Comparison of ENCODE assay signal across 11 cellular contexts in genomic region chr1:54153548-54154439, GRCh38. TPM values are rescaled to one million over a fixed set of nuclear protein-coding genes. Genes with fewer than 3 reads are reported as not detected.
DNase-seq lines count a peak whose midpoint lies in the region; ATAC-seq and TF ChIP-seq lines count a peak whose summit lies in the region.
"Had no signal": no experiment of that assay in that cellular context is flagged by ENCODE, and none has a peak within 500 bp of the region (broad histone marks: within the 10 kb centered on the region; RNA-seq: fewer than 3 reads in every experiment).

No MANE protein-coding gene starts in this region.

- intact Hi-C loops in Right ventricle myocardium inferior (cut with DNase I), result no loop called here
- intact Hi-C loops in cardiac septum (cut with DNase I), result no loop called here

- ATAC-seq in Right ventricle myocardium inferior (peak; percentile 88), left lobe of liver (peak; percentile 98), HG03442 (IDR thresholded peaks at IDR 0.05; ENCODE audit: unreplicated experiment) (no peak), GM18868 (IDR thresholded peaks at IDR 0.05; ENCODE audit: unreplicated experiment) (no peak)
- ATAC-seq: activated T-helper 17 cell treated with anti-CD3 and anti-CD28 coated beads, Interleukin-2, amount 50 U/mL, for 72 hours had no signal

- H3K4me3 ChIP-seq in astrocyte of the spinal cord (ENCODE audit: low read depth, low read length), result no peak overlapping the region

- in situ Hi-C loops in astrocyte of the spinal cord (cut with HindIII; ENCODE audit: low sequenced_read_pairs), result no loop called here

- no peak for TF ChIP-seq CTCF in astrocyte of the spinal cord (IDR thresholded peaks at IDR 0.05; ENCODE audit: low read depth, low read length)

- peak; percentile 70 for DNase-seq in Right ventricle myocardium inferior (ENCODE audit: missing footprints)
- no peak for DNase-seq in cardiac septum (ENCODE audit: low spot score)
- peak; percentile 51 for DNase-seq in astrocyte of the spinal cord (ENCODE audit: low read depth, low spot score)
- peak; percentile 87 for DNase-seq in left lobe of liver (ENCODE audit: low spot score)
- no peak for DNase-seq in T-helper 2 cell
- no peak for DNase-seq in retina
- DNase-seq: CD4-positive, CD25-positive, alpha-beta regulatory T cell had no signal

RNA-seq across cellular contexts. Expression of gene CDCP2, which starts 1.0 kb away (rescaled TPM):
- total RNA-seq in Right ventricle myocardium inferior (not detected), cardiac septum (not detected), left lobe of liver (not detected)
- total RNA-seq: pulmonary artery endothelial cell had no signal

RNA-seq across cellular contexts. Expression of gene CYB5RL, which starts 46.0 kb away (rescaled TPM):
- total RNA-seq in Right ventricle myocardium inferior, result 3.9 TPM
- total RNA-seq in cardiac septum, result 5.7 TPM
- total RNA-seq in left lobe of liver, result 3.5 TPM

RNA-seq across cellular contexts. Expression of gene MRPL37, which starts 46.2 kb away (rescaled TPM):
- total RNA-seq in Right ventricle myocardium inferior (85.2 TPM), cardiac septum (71.7 TPM), left lobe of liver (88.9 TPM)

Comparison
In these comparisons a context has a peak if more than half of its experiments do, and no peak if none do; other contexts are left out.
1. DNase-seq: peak in Right ventricle myocardium inferior (single experiment), astrocyte of the spinal cord (single experiment) and left lobe of liver (single experiment); none in cardiac septum (single experiment), T-helper 2 cell (0 of 5) and retina (single experiment).
2. ATAC-seq: peak in Right ventricle myocardium inferior (single experiment) and left lobe of liver (single experiment); none in HG03442 (single experiment) and GM18868 (single experiment).